ENCODE assay signal across 16 cellular contexts in genomic region chr6:15990179-15990578, GRCh38.
"Had no signal": no experiment of that assay in that cellular context is flagged by ENCODE, and none has a peak within 500 bp of the region (broad histone marks: within the 10 kb centered on the region; RNA-seq: fewer than 3 reads in every experiment).

No MANE protein-coding gene starts in this region.

- FAIRE-seq: colon had no signal

- H3K36me3 ChIP-seq: adrenal gland, right atrium auricular region, thyroid gland had no signal

- H3K27me3 ChIP-seq: adrenal gland, right atrium auricular region, thyroid gland had no signal

- H3K4me1 ChIP-seq: right atrium auricular region, thyroid gland had no signal

- H3K27ac ChIP-seq: adrenal gland, right atrium auricular region, skin epidermis, thyroid gland had no signal

- H3K4me3 ChIP-seq: adrenal gland, lung, right atrium auricular region, skin epidermis, thyroid gland had no signal

- H3K9me3 ChIP-seq: adrenal gland, right atrium auricular region, thyroid gland had no signal

- DNase-seq: activated CD4-positive, alpha-beta T cell treated with anti-CD3 and anti-CD28 coated beads for 1 hour; activated naive CD4-positive, alpha-beta T cell treated with anti-CD3 and anti-CD28 coated beads, Interleukin-2, amount 10 ng/mL, durations not matched to agents 7 days and 5 days; adrenal gland; caudate nucleus; islet precursor cell; nephron progenitor cell; occipital lobe; stimulated activated CD4-positive, alpha-beta T cell treated with anti-CD3 and anti-CD28 coated beads, Interleukin-15, amount 100 ng/mL, for 24 hours; stimulated activated CD4-positive, alpha-beta T cell treated with anti-CD3 and anti-CD28 coated beads, Interleukin-4, amount 100 ng/mL, for 1 hour; T-cell; thyroid gland had no signal

- ATAC-seq: esophagus mucosa, T-cell had no signal
